ENCODE assay signal across 28 cellular contexts in genomic region chr11:33325456-33325855, GRCh38. TPM values are rescaled to one million over a fixed set of nuclear protein-coding genes. Genes with fewer than 3 reads are reported as not detected.
"Had no signal": no experiment of that assay in that cellular context is flagged by ENCODE, and none has a peak within 500 bp of the region (broad histone marks: within the 10 kb centered on the region; RNA-seq: fewer than 3 reads in every experiment).

No MANE protein-coding gene starts in this region.

- H3K27me3 ChIP-seq: MG63, SJSA1 had no signal

- H3K4me3 ChIP-seq: MG63, SJSA1 had no signal

- H3K9me3 ChIP-seq: MG63, SJSA1 had no signal

- H3K4me2 ChIP-seq: KMS-11 had no signal

- H3K9ac ChIP-seq: KMS-11 had no signal

- DNase-seq: activated CD4-positive, alpha-beta T cell treated with anti-CD3 and anti-CD28 coated beads for 48 hours; activated CD4-positive, alpha-beta T cell treated with anti-CD3 and anti-CD28 coated beads, Interleukin-2, amount 50 U/mL, for 4 hours; activated CD4-positive, CD25-positive, alpha-beta regulatory T cell treated with anti-CD3 and anti-CD28 coated beads, Interleukin-2, amount 50 U/mL, for 72 hours; activated CD8-positive, alpha-beta memory T cell treated with anti-CD3 and anti-CD28 coated beads, Interleukin-2, amount 50 U/mL, for 48 hours; activated CD8-positive, alpha-beta T cell treated with anti-CD3 and anti-CD28 coated beads, Interleukin-2, amount 10 ng/mL, durations not matched to agents 7 days and 5 days; activated effector memory CD4-positive, alpha-beta T cell treated with anti-CD3 and anti-CD28 coated beads, Interleukin-2, amount 50 U/mL, for 16 hours; activated naive CD4-positive, alpha-beta T cell treated with anti-CD3 and anti-CD28 coated beads for 36 hours; activated T-cell treated with anti-CD3 and anti-CD28 coated beads, Interleukin-2, amount 50 U/mL, for 1 hour; anterior cingulate cortex; central memory CD4-positive, alpha-beta T cell; MG63; MV-4-11; NCI-H1092 treated with DMSO at 0.1 percent for 48 hours; NCI-H1417 treated with DMSO at 0.1 percent for 48 hours; NCI-H1694; NCI-H2029; NCI-H2107; NCI-H2171 treated with DMSO at 0.1 percent for 48 hours; NCI-H226; NCI-H526 treated with DMSO at 0.1 percent for 48 hours; NCI-H82; RPMI8226; T-helper 9 cell had no signal

- H3K27ac ChIP-seq: KMS-11, SJSA1 had no signal

- ATAC-seq: activated CD8-positive, alpha-beta T cell treated with anti-CD3 and anti-CD28 coated beads, Interleukin-2, amount 10 ng/mL, durations not matched to agents 7 days and 5 days; Panc1; WTC11 had no signal

RNA-seq across cellular contexts. Expression of gene KIAA1549L, which starts 50.5 kb away (rescaled TPM):
- total RNA-seq: activated CD8-positive, alpha-beta T cell treated with anti-CD3 and anti-CD28 coated beads, Interleukin-2, amount 10 ng/mL, durations not matched to agents 7 days and 5 days; activated naive CD4-positive, alpha-beta T cell treated with anti-CD3 and anti-CD28 coated beads for 36 hours; NCI-H460 had no signal
